ENCODE assay signal across 8 cellular contexts in genomic region chr11:62922653-62923371, GRCh38. TPM values are rescaled to one million over a fixed set of nuclear protein-coding genes. Genes with fewer than 3 reads are reported as not detected.
DNase-seq lines count a peak whose midpoint lies in the region; ATAC-seq and TF ChIP-seq lines count a peak whose summit lies in the region.

No MANE protein-coding gene starts in this region.

- no peaks in the 10 kb centered on the region for H3K9me3 ChIP-seq in CD4-positive, alpha-beta memory T cell (ENCODE audit: control insufficient read depth in 1 of 2, low read length in 2 of 2)
- no peaks in the 10 kb centered on the region for H3K9me3 ChIP-seq in Loucy (ENCODE audit: insufficient read depth, low read depth, low read length)
- no peaks in the 10 kb centered on the region for H3K9me3 ChIP-seq in breast epithelium
- H3K9me3 ChIP-seq in sigmoid colon, result no peaks in the 10 kb centered on the region

- TF ChIP-seq POLR2A in breast epithelium (IDR thresholded peaks at IDR 0.05) (no peak), sigmoid colon (IDR thresholded peaks at IDR 0.05) (no peak)

- no peaks in the 10 kb centered on the region for H3K36me3 ChIP-seq in CD4-positive, alpha-beta memory T cell (ENCODE audit: insufficient read depth, low read length)
- H3K36me3 ChIP-seq in Loucy (ENCODE audit: insufficient read depth, low read length), result no peaks in the 10 kb centered on the region
- H3K36me3 ChIP-seq in breast epithelium, result no peaks in the 10 kb centered on the region
- no peaks in the 10 kb centered on the region for H3K36me3 ChIP-seq in sigmoid colon

- H3K9me3 Mint-ChIP-seq in CD4-positive, alpha-beta memory T cell, result peaks cover 0 to 3% (median 0%) of the 10 kb centered on the region in 8 donors

- no peaks in the 10 kb centered on the region for H3K9me2 ChIP-seq in Loucy (replicated peaks; ENCODE audit: low read depth, low read length)

- no peak overlapping the region for H3K4me2 ChIP-seq in Loucy (ENCODE audit: low read depth, low read length, poor library complexity, severe bottlenecking)

- CTCF ChIA-PET in CD4-positive, alpha-beta memory T cell (lab: Charles Lee; ENCODE audit: partially characterized antibody), result no interaction called here

- no peaks in the 10 kb centered on the region for H3F3A ChIP-seq in Loucy (ENCODE audit: low read depth)

- intact Hi-C loops in CD4-positive, alpha-beta memory T cell (cut with micrococcal nuclease), result no loop called here
- intact Hi-C loops in breast epithelium (cut with DNase I; ENCODE audit: low total_unique reads), result no loop called here
- intact Hi-C loops in sigmoid colon (cut with DNase I), result no loop called here

- DNase-seq in CD4-positive, alpha-beta memory T cell, result peak in 1 of 5 donors; percentile 45
- DNase-seq in breast epithelium (ENCODE audit: low spot score in 2 of 2), result peak in 1 of 2 donors; percentile 48
- peak in 33 of 56 donors; percentile 17 to 82 (median 46) for DNase-seq in nucleus accumbens (lab: John Stamatoyannopoulos, UW)
- no peak for DNase-seq in DMS79 treated with DMSO at 0.1 percent for 48 hours (lab: John Stamatoyannopoulos, UW)
- DNase-seq in sigmoid colon, result no peak

- peak overlapping the region in 1 of 7 donors; percentile 84 for H3K27ac Mint-ChIP-seq in CD4-positive, alpha-beta memory T cell

- H3K36me3 Mint-ChIP-seq in CD4-positive, alpha-beta memory T cell, result no peaks in the 10 kb centered on the region

- 52% methylated on average over 22 of the region's 22 CpGs for WGBS in sigmoid colon, 2 donors

- no peak for ATAC-seq in HG03196 (IDR thresholded peaks at IDR 0.05; ENCODE audit: unreplicated experiment)
- no peak for ATAC-seq in HG02763 (IDR thresholded peaks at IDR 0.05; ENCODE audit: unreplicated experiment)

- no peak overlapping the region for H3K27ac ChIP-seq in CD4-positive, alpha-beta memory T cell (ENCODE audit: low read depth, low read length)
- no peak overlapping the region for H3K27ac ChIP-seq in breast epithelium
- no peak overlapping the region for H3K27ac ChIP-seq in sigmoid colon

- H3K9ac ChIP-seq in Loucy (ENCODE audit: low read depth, low read length, poor library complexity, severe bottlenecking), result no peak overlapping the region

- no peak overlapping the region for H3K4me3 ChIP-seq in CD4-positive, alpha-beta memory T cell (ENCODE audit: low read length in 2 of 2)
- H3K4me3 ChIP-seq in Loucy (ENCODE audit: low read length, poor library complexity, severe bottlenecking) (no peak overlapping the region), breast epithelium (peak overlapping the region in 2 of 3 donors; percentile 38 to 58), sigmoid colon (no peak overlapping the region)

- TF ChIP-seq CTCF in Loucy (conservative IDR thresholded peaks at IDR 0.05; ENCODE audit: low read length) (peak; percentile 38), breast epithelium (IDR thresholded peaks at IDR 0.05) (peak in 1 of 3 donors; percentile 12), sigmoid colon (IDR thresholded peaks at IDR 0.05) (no peak)

- POLR2A ChIA-PET in CD4-positive, alpha-beta memory T cell (lab: Charles Lee; ENCODE audit: partially characterized antibody), result no interaction called here

- H3K27me3 Mint-ChIP-seq in CD4-positive, alpha-beta memory T cell, result peaks cover 37 to 54% of the 10 kb centered on the region in 2 donors

- peaks cover 17% of the 10 kb centered on the region for H3K27me3 ChIP-seq in CD4-positive, alpha-beta memory T cell (ENCODE audit: insufficient read depth, low read length)
- no peaks in the 10 kb centered on the region for H3K27me3 ChIP-seq in Loucy (ENCODE audit: insufficient read depth, low read length, poor library complexity, severe bottlenecking)
- H3K27me3 ChIP-seq in breast epithelium, result peaks cover 5 to 37% of the 10 kb centered on the region in 2 donors
- peaks cover 46 to 69% (median 60%) of the 10 kb centered on the region in 3 donors for H3K27me3 ChIP-seq in sigmoid colon

- no peak for TF ChIP-seq EP300 in sigmoid colon (IDR thresholded peaks at IDR 0.05)

- H3K4me1 ChIP-seq in CD4-positive, alpha-beta memory T cell (ENCODE audit: insufficient read depth, low read length), result peaks cover 38% of the 10 kb centered on the region
- H3K4me1 ChIP-seq in Loucy (ENCODE audit: insufficient read depth, low read length, poor library complexity, severe bottlenecking) (no peaks in the 10 kb centered on the region), breast epithelium (no peaks in the 10 kb centered on the region), sigmoid colon (peaks cover 0 to 43% (median 38%) of the 10 kb centered on the region in 4 donors)

- H3K79me2 ChIP-seq in Loucy (ENCODE audit: insufficient read depth, low read length), result no peaks in the 10 kb centered on the region

- no peaks in the 10 kb centered on the region for H4K20me1 ChIP-seq in Loucy (ENCODE audit: insufficient read depth, low read length, poor library complexity, severe bottlenecking)

- H3K4me3 Mint-ChIP-seq in CD4-positive, alpha-beta memory T cell, result peak overlapping the region in 7 of 8 donors; percentile 64 to 83 (median 77)

- no peak overlapping the region for H2AFZ ChIP-seq in Loucy (ENCODE audit: low read length)

- H3K4me1 Mint-ChIP-seq in CD4-positive, alpha-beta memory T cell, result peaks cover 11 to 45% (median 24%) of the 10 kb centered on the region in 4 donors

RNA-seq across cellular contexts. Expression of gene CHRM1, which starts 1.6 kb away (rescaled TPM):
- total RNA-seq in CD4-positive, alpha-beta memory T cell, result not detected
- not detected for polyA plus RNA-seq in CD4-positive, alpha-beta memory T cell
- 1 to 10 TPM in 1 of 3 donors, under 1 TPM in 1, not detected in 1; 0.88 to 1.3 TPM for total RNA-seq in breast epithelium
- under 1 TPM; 0.16 to 0.55 (median 0.38) TPM for total RNA-seq in sigmoid colon
- polyA plus RNA-seq in sigmoid colon, result under 1 TPM in 1 of 3 donors, not detected in 2; 0.60 TPM

RNA-seq across cellular contexts. Expression of gene SLC3A2, which starts 42.1 kb away (rescaled TPM):
- 100 to 1,000 TPM; 205 to 215 TPM for total RNA-seq in CD4-positive, alpha-beta memory T cell
- polyA plus RNA-seq in CD4-positive, alpha-beta memory T cell, result 100 to 1,000 TPM; 157 to 226 TPM
- 100 to 1,000 TPM; 147 to 214 (median 171) TPM for total RNA-seq in breast epithelium
- 10 to 100 TPM; 44.0 to 70.4 (median 50.4) TPM for total RNA-seq in sigmoid colon
- polyA plus RNA-seq in sigmoid colon, result 100 to 1,000 TPM in 1 of 3 donors, 10 to 100 TPM in 2; 16.8 to 128 (median 39.1) TPM

Comparison
In these comparisons a context has a peak if more than half of its experiments do, and no peak if none do; other contexts are left out.
1. DNase-seq: peak in nucleus accumbens (33 of 56); none in DMS79 treated with DMSO at 0.1 percent for 48 hours (single experiment) and sigmoid colon (single experiment).
2. H3K4me3 ChIP-seq: peak in breast epithelium (2 of 3); none in CD4-positive, alpha-beta memory T cell (0 of 2), Loucy (single experiment) and sigmoid colon (0 of 4).